9 cellular contexts compared by ENCODE assay signal in genomic region chr1:39490596-39491145, GRCh38. TPM values are rescaled to one million over a fixed set of nuclear protein-coding genes. Genes with fewer than 3 reads are reported as not detected.
A peak's percentile ranks its signal among the peaks of the same experiment; 100 is the strongest.
DNase-seq lines count a peak whose midpoint lies in the region; ATAC-seq, FAIRE-seq and TF ChIP-seq lines count a peak whose summit lies in the region.
"Had no signal": no experiment of that assay in that cellular context is flagged by ENCODE, and none has a peak within 500 bp of the region (broad histone marks: within the 10 kb centered on the region; RNA-seq: fewer than 3 reads in every experiment).

No MANE protein-coding gene starts in this region.

- TF ChIP-seq CTCF in D721Med (IDR thresholded peaks at IDR 0.05; ENCODE audit: insufficient read depth, missing control alignments), result no peak

- H3K36me3 Mint-ChIP-seq in activated CD4-positive, alpha-beta memory T cell treated with anti-CD3 and anti-CD28 coated beads, Interleukin-2, amount 10 ng/mL, durations not matched to agents 7 days and 5 days (ENCODE audit: low read depth), result peaks cover 12% of the 10 kb centered on the region

- intact Hi-C loops in head of caudate nucleus (cut with DNase I) (no loop called here), sciatic nerve (cut with DNase I) (no loop called here)

- POLR2A ChIA-PET in activated CD4-positive, alpha-beta memory T cell treated with anti-CD3 and anti-CD28 coated beads, Interleukin-2, amount 10 ng/mL, durations not matched to agents 7 days and 5 days (lab: Charles Lee), result no interaction called here

- CTCF ChIA-PET in activated CD4-positive, alpha-beta memory T cell treated with anti-CD3 and anti-CD28 coated beads, Interleukin-2, amount 10 ng/mL, durations not matched to agents 7 days and 5 days (lab: Charles Lee), result interaction anchor here (1.5 kb wide), 1 partner anchor 48 kb away, joined by 5 read pairs; no protein-coding TSS in a partner anchor

- no peaks in the 10 kb centered on the region for H3K9me3 Mint-ChIP-seq in activated CD4-positive, alpha-beta memory T cell treated with anti-CD3 and anti-CD28 coated beads, Interleukin-2, amount 10 ng/mL, durations not matched to agents 7 days and 5 days

- H3K27me3 Mint-ChIP-seq in activated CD4-positive, alpha-beta memory T cell treated with anti-CD3 and anti-CD28 coated beads, Interleukin-2, amount 10 ng/mL, durations not matched to agents 7 days and 5 days, result peaks cover 27% of the 10 kb centered on the region

- DNase-seq in DMS153 treated with DMSO at 0.1 percent for 48 hours (lab: John Stamatoyannopoulos, UW; ENCODE audit: unreplicated experiment) (peak; percentile 45), DMS153 (lab: John Stamatoyannopoulos, UW) (no peak), head of caudate nucleus (peak in 41 of 42 donors; percentile 30 to 89 (median 67)), sciatic nerve (ENCODE audit: low spot score) (no peak), D341Med (ENCODE audit: low spot score) (no peak), D721Med (ENCODE audit: insufficient read length, low spot score) (no peak)
- no peak for DNase-seq in activated CD4-positive, alpha-beta memory T cell treated with anti-CD3 and anti-CD28 coated beads, Interleukin-2, amount 10 ng/mL, durations not matched to agents 7 days and 5 days

- peaks cover 9% of the 10 kb centered on the region for H3K4me1 Mint-ChIP-seq in activated CD4-positive, alpha-beta memory T cell treated with anti-CD3 and anti-CD28 coated beads, Interleukin-2, amount 10 ng/mL, durations not matched to agents 7 days and 5 days

- H3K4me3 Mint-ChIP-seq in activated CD4-positive, alpha-beta memory T cell treated with anti-CD3 and anti-CD28 coated beads, Interleukin-2, amount 10 ng/mL, durations not matched to agents 7 days and 5 days, result peak overlapping the region; percentile 51

- FAIRE-seq in D721Med (lab: Jason Lieb, UNC), result no peak
- FAIRE-seq: A204.1 had no signal

- ATAC-seq in HG03521 (IDR thresholded peaks at IDR 0.05; ENCODE audit: unreplicated experiment) (peak; percentile 8), sciatic nerve (peak; percentile 18)

- no peak overlapping the region for H3K27ac Mint-ChIP-seq in activated CD4-positive, alpha-beta memory T cell treated with anti-CD3 and anti-CD28 coated beads, Interleukin-2, amount 10 ng/mL, durations not matched to agents 7 days and 5 days

RNA-seq across cellular contexts. Expression of gene BMP8A, which starts 0.8 kb away (rescaled TPM):
- total RNA-seq in activated CD4-positive, alpha-beta memory T cell treated with anti-CD3 and anti-CD28 coated beads, Interleukin-2, amount 10 ng/mL, durations not matched to agents 7 days and 5 days, result not detected
- 8.3 TPM for total RNA-seq in sciatic nerve

Comparison
In these comparisons a context has a peak if more than half of its experiments do, and no peak if none do; other contexts are left out.
1. DNase-seq: peak in DMS153 treated with DMSO at 0.1 percent for 48 hours (single experiment) and head of caudate nucleus (41 of 42); none in DMS153 (single experiment), activated CD4-positive, alpha-beta memory T cell treated with anti-CD3 and anti-CD28 coated beads, Interleukin-2, amount 10 ng/mL, durations not matched to agents 7 days and 5 days (single experiment), sciatic nerve (single experiment), D341Med (single experiment) and D721Med (single experiment).